Comparison of ENCODE assay signal across 14 cellular contexts in the genomic region with DNA sequence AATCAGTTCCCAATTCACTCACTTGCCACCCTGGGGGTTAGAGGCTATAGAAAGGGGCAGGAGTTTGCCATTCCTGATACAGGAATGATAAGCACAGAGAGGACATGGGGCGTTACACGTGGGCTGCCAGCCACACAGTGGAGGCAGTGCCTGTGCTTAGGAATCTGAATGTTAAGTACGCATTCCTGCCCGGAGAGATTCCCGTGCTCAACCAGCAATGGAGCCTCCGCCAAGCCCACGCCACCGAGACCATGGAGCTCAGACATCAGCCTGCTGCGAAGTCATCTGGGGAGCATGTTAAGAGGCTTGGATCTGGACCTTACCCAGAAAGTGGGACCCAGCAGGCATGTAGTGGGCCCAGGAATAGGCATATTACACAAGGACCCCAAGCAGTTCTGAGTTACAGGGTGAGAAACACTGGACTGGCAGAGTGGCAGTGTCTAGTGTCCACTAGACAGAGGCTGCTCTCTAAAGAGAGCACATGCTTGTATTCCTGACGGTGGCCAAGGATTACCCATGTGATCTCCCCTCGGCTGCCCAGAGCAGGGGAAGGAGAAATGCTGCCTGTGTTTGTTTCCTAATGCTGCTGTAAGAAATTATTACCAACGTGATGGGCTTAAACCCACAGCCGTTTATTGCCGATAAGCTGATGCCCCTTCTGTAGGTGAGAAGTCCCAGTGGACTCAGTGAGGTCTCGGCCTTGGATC.
A peak's percentile ranks its signal among the peaks of the same experiment; 100 is the strongest.
DNase-seq lines count a peak whose midpoint lies in the region; ATAC-seq and TF ChIP-seq lines count a peak whose summit lies in the region.
"Had no signal": no experiment of that assay in that cellular context is flagged by ENCODE, and none has a peak within 500 bp of the region (broad histone marks: within the 10 kb centered on the region; RNA-seq: fewer than 3 reads in every experiment).

No MANE protein-coding gene starts in this region.

- no peaks in the 10 kb centered on the region for H3K9me3 ChIP-seq in HEK293 (ENCODE audit: control insufficient read depth, insufficient read depth, low read depth, low read length)

- H3K36me3 Mint-ChIP-seq in nephron progenitor cell (ENCODE audit: low read depth) (peaks cover 12% of the 10 kb centered on the region), type B pancreatic cell (no peaks in the 10 kb centered on the region)

- peak; percentile 48 for DNase-seq in Ammon's horn (ENCODE audit: low spot score)
- no peak for DNase-seq in left cardiac atrium
- DNase-seq in nephron progenitor cell = no peak
- no peak for DNase-seq in NCI-H345 (lab: John Stamatoyannopoulos, UW)
- no peak for DNase-seq in type B pancreatic cell (ENCODE audit: extremely low spot score, unreplicated experiment)
- no peak for DNase-seq in SW480 (ENCODE audit: low spot score)
- DNase-seq: NCI-H1105 treated with DMSO at 0.1 percent for 48 hours, NCI-H1694 treated with DMSO at 0.1 percent for 48 hours, NCI-H2107, NCI-H510A treated with DMSO at 0.1 percent for 48 hours, NCI-H774 had no signal

- no peaks in the 10 kb centered on the region for H3K36me3 ChIP-seq in HEK293 (ENCODE audit: control insufficient read depth in 2 of 2, insufficient read depth in 1 of 2, low read length in 2 of 2)

- POLR2A ChIA-PET in HEK293 (lab: Yijun Ruan, JAX) = no interaction called here

- H3K27me3 Mint-ChIP-seq in nephron progenitor cell (ENCODE audit: low read depth, poor library complexity) = peaks cover 19% of the 10 kb centered on the region
- peaks cover 7% of the 10 kb centered on the region for H3K27me3 Mint-ChIP-seq in type B pancreatic cell

- TF ChIP-seq CTCF in HEK293 (tag by site-specific recombination; IDR thresholded peaks at IDR 0.05) = no peak
- no peak for TF ChIP-seq CTCF in nephron progenitor cell (IDR thresholded peaks at IDR 0.05)
- no peak for TF ChIP-seq CTCF in type B pancreatic cell (conservative IDR thresholded peaks at IDR 0.05)

- H3K4me1 ChIP-seq in HEK293 (ENCODE audit: control insufficient read depth, insufficient read depth, low read length) = peaks cover 11% of the 10 kb centered on the region

- H3K4me3 ChIP-seq in HEK293 (ENCODE audit: low read depth, low read length) = no peak overlapping the region
- H3K4me3 ChIP-seq: K562 had no signal

- peaks cover 93% of the 10 kb centered on the region for H3K4me1 Mint-ChIP-seq in nephron progenitor cell
- H3K4me1 Mint-ChIP-seq in type B pancreatic cell (ENCODE audit: unreplicated experiment) = peaks cover 38% of the 10 kb centered on the region

- peaks cover 31% of the 10 kb centered on the region for H3K9me3 Mint-ChIP-seq in nephron progenitor cell
- no peaks in the 10 kb centered on the region for H3K9me3 Mint-ChIP-seq in type B pancreatic cell

- CTCF ChIA-PET in HEK293 (lab: Yijun Ruan, JAX) = no interaction called here

- peak; percentile 33 to 34 for ATAC-seq in left cardiac atrium
- ATAC-seq in HG03521 (IDR thresholded peaks at IDR 0.05; ENCODE audit: unreplicated experiment) = no peak
- ATAC-seq: K562 had no signal

- intact Hi-C loops in left cardiac atrium (cut with DNase I) = no loop called here

- H3K4me3 Mint-ChIP-seq in nephron progenitor cell (no peak overlapping the region), type B pancreatic cell (no peak overlapping the region)

- peak overlapping the region; percentile 96 for H3K27ac Mint-ChIP-seq in nephron progenitor cell
- no peak overlapping the region for H3K27ac Mint-ChIP-seq in type B pancreatic cell

- no peak overlapping the region for H3K27ac ChIP-seq in HEK293 (ENCODE audit: extremely low read depth, low read depth, low read length)

TF ChIP-seq in HEK293, 187 proteins besides CTCF, POLR2A, EP300 and RAD21:
- TF ChIP-seq ZBTB20 (tag by site-specific recombination; IDR thresholded peaks at IDR 0.05) = peak; percentile 51
- TF ChIP-seq ZNF529 (tag by site-specific recombination; IDR thresholded peaks at IDR 0.05; ENCODE audit: insufficient replicate concordance) = no peak
- no peak for TF ChIP-seq ZNF211 (tag by site-specific recombination; IDR thresholded peaks at IDR 0.05; ENCODE audit: low read depth)
- no peak for TF ChIP-seq HOXC10 (CRISPR knock-in tag; IDR thresholded peaks at IDR 0.05)
- no peak for TF ChIP-seq ZNF175 (tag by site-specific recombination; IDR thresholded peaks at IDR 0.05)
- no peak for TF ChIP-seq ZNF791 (tag by site-specific recombination; IDR thresholded peaks at IDR 0.05)
TF ChIP-seq in HEK293: peak in this region for 1.
